Comparison of ENCODE assay signal across 8 cellular contexts in genomic region chr9:131731237-131731995, GRCh38. TPM values are rescaled to one million over a fixed set of nuclear protein-coding genes. Genes with fewer than 3 reads are reported as not detected.
DNase-seq lines count a peak whose midpoint lies in the region; ATAC-seq and TF ChIP-seq lines count a peak whose summit lies in the region.

No MANE protein-coding gene starts in this region.

- H3K27me3 ChIP-seq in CD8-positive, alpha-beta T cell (ENCODE audit: insufficient read depth, low read length): no peaks in the 10 kb centered on the region
- H3K27me3 ChIP-seq in KMS-11 (ENCODE audit: insufficient read depth, low read depth): no peaks in the 10 kb centered on the region
- no peaks in the 10 kb centered on the region for H3K27me3 ChIP-seq in naive thymus-derived CD4-positive, alpha-beta T cell (ENCODE audit: control insufficient read depth in 2 of 2, insufficient read depth in 2 of 2, low read length in 2 of 2)

- peak overlapping the region; percentile 47; the same call in 1 of the 2 replicates for H3K9ac ChIP-seq in KMS-11

- TF ChIP-seq CTCF in CD8-positive, alpha-beta T cell (IDR thresholded peaks at IDR 0.05): no peak
- TF ChIP-seq CTCF in KMS-11 (conservative IDR thresholded peaks at IDR 0.05; ENCODE audit: low read depth, low read length): no peak

- no peak for ATAC-seq in CD8-positive, alpha-beta T cell
- no peak for ATAC-seq in naive thymus-derived CD4-positive, alpha-beta T cell
- no peak for ATAC-seq in GM21367 (IDR thresholded peaks at IDR 0.05; ENCODE audit: unreplicated experiment)

- peak overlapping the region; percentile 75 for H3K4me3 Mint-ChIP-seq in CD8-positive, alpha-beta T cell
- H3K4me3 Mint-ChIP-seq in naive thymus-derived CD4-positive, alpha-beta T cell: peak overlapping the region; percentile 52 to 89 (median 82)

- H3K9me3 ChIP-seq in CD8-positive, alpha-beta T cell (ENCODE audit: low read length): no peaks in the 10 kb centered on the region
- no peaks in the 10 kb centered on the region for H3K9me3 ChIP-seq in naive thymus-derived CD4-positive, alpha-beta T cell (ENCODE audit: control insufficient read depth in 2 of 3, low read length in 3 of 3)

- DNase-seq in CD8-positive, alpha-beta T cell: peak in 1 of 7 experiments; percentile 42
- DNase-seq in central memory CD4-positive, alpha-beta T cell: peak; percentile 57
- peak in 1 of 9 donors; percentile 16 for DNase-seq in naive thymus-derived CD4-positive, alpha-beta T cell
- DNase-seq in AG08395 (ENCODE audit: low spot score) (no peak), ACHN (no peak), NOMO-1 (lab: John Stamatoyannopoulos, UW; ENCODE audit: unreplicated experiment in 2 of 2) (no peak)

- H3K9me3 Mint-ChIP-seq in CD8-positive, alpha-beta T cell: no peaks in the 10 kb centered on the region
- no peaks in the 10 kb centered on the region for H3K9me3 Mint-ChIP-seq in naive thymus-derived CD4-positive, alpha-beta T cell

- CTCF ChIA-PET in CD8-positive, alpha-beta T cell (lab: Charles Lee): interaction anchor here (1.0 to 5.1 kb wide), 9 partner anchors 9 to 395 kb away, joined by 3 to 31 read pairs (median 6); no protein-coding TSS in a partner anchor
- CTCF ChIA-PET in naive thymus-derived CD4-positive, alpha-beta T cell (lab: Charles Lee): interaction anchor here (0.6 to 5.0 kb wide), 8 partner anchors 9 to 358 kb away, joined by 3 to 35 read pairs (median 4); partner anchors contain the start of gene RAPGEF1

- H3K4me1 Mint-ChIP-seq in CD8-positive, alpha-beta T cell (ENCODE audit: low read depth): peaks cover 95% of the 10 kb centered on the region
- H3K4me1 Mint-ChIP-seq in naive thymus-derived CD4-positive, alpha-beta T cell: peaks cover 70 to 98% (median 92%) of the 10 kb centered on the region in 7 donors

- peak overlapping the region; percentile 63 for H3K4me2 ChIP-seq in KMS-11

- H3K27ac Mint-ChIP-seq in CD8-positive, alpha-beta T cell: peak overlapping the region; percentile 98
- peak overlapping the region; percentile 84 to 99 (median 89) for H3K27ac Mint-ChIP-seq in naive thymus-derived CD4-positive, alpha-beta T cell

- no peak overlapping the region for H2AFZ ChIP-seq in KMS-11 (ENCODE audit: low read depth)

- peaks cover 97% of the 10 kb centered on the region for H3K4me1 ChIP-seq in CD8-positive, alpha-beta T cell (ENCODE audit: insufficient read depth, low read length)
- peaks cover 96% of the 10 kb centered on the region for H3K4me1 ChIP-seq in KMS-11 (ENCODE audit: low read depth, poor library complexity, severe bottlenecking)
- peaks cover 80 to 82% of the 10 kb centered on the region in 2 donors for H3K4me1 ChIP-seq in naive thymus-derived CD4-positive, alpha-beta T cell (ENCODE audit: control insufficient read depth in 2 of 2, insufficient read depth in 2 of 2, low read length in 2 of 2)

- H3K79me2 ChIP-seq in KMS-11 (ENCODE audit: insufficient read depth, low read depth): peaks cover 76% of the 10 kb centered on the region

- H3K27ac ChIP-seq in CD8-positive, alpha-beta T cell (ENCODE audit: low read depth, low read length): peak overlapping the region; percentile 38
- peak overlapping the region; percentile 97 for H3K27ac ChIP-seq in KMS-11
- peak overlapping the region; percentile 95 for H3K27ac ChIP-seq in naive thymus-derived CD4-positive, alpha-beta T cell (ENCODE audit: low read depth, low read length)

- peak overlapping the region; percentile 14 for H3K4me3 ChIP-seq in CD8-positive, alpha-beta T cell (ENCODE audit: low read depth, low read length)
- no peak overlapping the region for H3K4me3 ChIP-seq in KMS-11 (IDR thresholded peaks at IDR 0.05; ENCODE audit: insufficient read depth, low read depth, low read length)
- H3K4me3 ChIP-seq in naive thymus-derived CD4-positive, alpha-beta T cell (ENCODE audit: low read length): peak overlapping the region; percentile 31

- intact Hi-C loops in CD8-positive, alpha-beta T cell (cut with DNase I, micrococcal nuclease): loop anchor here in 1 of 2 experiments (1.0 kb wide), 1 partner anchor 8 kb away; no protein-coding TSS in a partner anchor
- intact Hi-C loops in naive thymus-derived CD4-positive, alpha-beta T cell (cut with micrococcal nuclease): loop anchor here (5.0 to 10.0 kb wide), 2 partner anchors 229 to 477 kb away; partner anchors contain the start of gene POMT1 (in 1 of the 2)

- H4K20me1 ChIP-seq in KMS-11 (ENCODE audit: insufficient read depth): no peaks in the 10 kb centered on the region

- in situ Hi-C loops in ACHN (cut with HindIII; ENCODE audit: low pct_ligation_motif_present, low pct_unique_long_range_greater_than_20kb, low sequenced_read_pairs): no loop called here

- H3K36me3 Mint-ChIP-seq in CD8-positive, alpha-beta T cell: peaks cover 3% of the 10 kb centered on the region
- peaks cover 0 to 34% (median 0%) of the 10 kb centered on the region in 5 donors for H3K36me3 Mint-ChIP-seq in naive thymus-derived CD4-positive, alpha-beta T cell

- no peaks in the 10 kb centered on the region for H3K27me3 Mint-ChIP-seq in CD8-positive, alpha-beta T cell (ENCODE audit: low read depth)
- no peaks in the 10 kb centered on the region for H3K27me3 Mint-ChIP-seq in naive thymus-derived CD4-positive, alpha-beta T cell

- POLR2A ChIA-PET in CD8-positive, alpha-beta T cell (lab: Charles Lee): interaction anchor here (0.7 to 4.2 kb wide), 14 partner anchors 9 to 325 kb away, joined by 3 to 38 read pairs (median 4); partner anchors contain the start of gene RAPGEF1
- POLR2A ChIA-PET in naive thymus-derived CD4-positive, alpha-beta T cell (lab: Charles Lee): interaction anchor here (0.8 to 4.1 kb wide), 7 partner anchors 10 to 510 kb away, joined by 3 to 26 read pairs (median 4); no protein-coding TSS in a partner anchor

- H3K36me3 ChIP-seq in CD8-positive, alpha-beta T cell (ENCODE audit: insufficient read depth, low read length): no peaks in the 10 kb centered on the region
- H3K36me3 ChIP-seq in KMS-11 (ENCODE audit: insufficient read depth): no peaks in the 10 kb centered on the region
- H3K36me3 ChIP-seq in naive thymus-derived CD4-positive, alpha-beta T cell (ENCODE audit: control insufficient read depth in 2 of 3, insufficient read depth in 3 of 3, low read length in 3 of 3): no peaks in the 10 kb centered on the region

RNA-seq across cellular contexts. Expression of gene RAPGEF1, which starts 8.5 kb away (rescaled TPM):
- total RNA-seq in CD8-positive, alpha-beta T cell: 100 to 1,000 TPM; 127 to 130 TPM
- total RNA-seq in naive thymus-derived CD4-positive, alpha-beta T cell: 100 to 1,000 TPM in 2 of 5 experiments, 10 to 100 TPM in 3; 81.1 to 181 (median 85.8) TPM
- polyA plus RNA-seq in naive thymus-derived CD4-positive, alpha-beta T cell: 1 to 10 TPM; 1.2 to 4.7 TPM

Comparison
In these comparisons a context has a peak if more than half of its experiments do, and no peak if none do; other contexts are left out.
1. H3K27ac ChIP-seq: peak in every context shown above with its lines; median percentile 97 in KMS-11; 95 in naive thymus-derived CD4-positive, alpha-beta T cell; 38 in CD8-positive, alpha-beta T cell.